In the genomic region with DNA sequence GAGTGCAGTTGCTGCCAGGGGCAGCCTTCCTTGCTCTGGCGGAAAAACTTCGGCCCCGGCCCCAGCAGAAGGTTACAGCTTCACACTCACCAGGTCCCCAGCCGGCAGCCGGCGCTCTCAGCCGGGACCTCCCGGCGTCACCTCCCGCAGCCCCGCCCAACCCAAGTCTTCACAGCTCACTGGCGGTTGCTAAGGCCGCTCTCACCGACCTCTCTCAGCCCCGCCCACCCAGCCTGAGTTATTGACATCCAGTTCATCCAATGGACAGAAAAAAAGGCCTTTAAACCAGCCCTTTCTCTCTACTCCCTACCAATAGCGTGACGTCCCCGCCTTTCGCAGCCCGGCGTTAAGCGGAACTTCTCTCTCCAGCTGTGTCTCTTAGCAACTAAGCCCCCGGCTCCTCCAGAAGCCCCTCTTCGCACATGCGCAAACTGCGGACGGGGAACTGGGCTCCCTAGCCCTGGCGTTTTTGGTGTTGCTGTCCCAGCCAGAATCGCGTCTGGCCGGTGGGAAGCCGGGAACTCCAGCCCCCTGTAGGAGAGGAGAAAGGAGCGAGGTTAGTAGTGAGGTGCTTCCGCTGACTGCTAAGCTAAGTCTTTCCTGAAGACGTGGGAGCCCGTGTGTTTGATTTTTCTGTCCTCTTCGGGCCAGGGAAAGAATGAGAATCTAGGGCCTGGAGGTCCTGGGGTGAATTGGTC, we compare ENCODE assay signal across 1 cellular context.
TF ChIP-seq lines count a peak whose summit lies in the region.

A gene (plus strand): TSS at position 376 of the 698 bp plus-strand sequence. CDS start 9,189 bp downstream, outside the sequence.

TF ChIP-seq in HepG2, 621 proteins besides CTCF, POLR2A, EP300 and RAD21 (continued from another document and continues in another):
- TF ChIP-seq, protein P1, sequence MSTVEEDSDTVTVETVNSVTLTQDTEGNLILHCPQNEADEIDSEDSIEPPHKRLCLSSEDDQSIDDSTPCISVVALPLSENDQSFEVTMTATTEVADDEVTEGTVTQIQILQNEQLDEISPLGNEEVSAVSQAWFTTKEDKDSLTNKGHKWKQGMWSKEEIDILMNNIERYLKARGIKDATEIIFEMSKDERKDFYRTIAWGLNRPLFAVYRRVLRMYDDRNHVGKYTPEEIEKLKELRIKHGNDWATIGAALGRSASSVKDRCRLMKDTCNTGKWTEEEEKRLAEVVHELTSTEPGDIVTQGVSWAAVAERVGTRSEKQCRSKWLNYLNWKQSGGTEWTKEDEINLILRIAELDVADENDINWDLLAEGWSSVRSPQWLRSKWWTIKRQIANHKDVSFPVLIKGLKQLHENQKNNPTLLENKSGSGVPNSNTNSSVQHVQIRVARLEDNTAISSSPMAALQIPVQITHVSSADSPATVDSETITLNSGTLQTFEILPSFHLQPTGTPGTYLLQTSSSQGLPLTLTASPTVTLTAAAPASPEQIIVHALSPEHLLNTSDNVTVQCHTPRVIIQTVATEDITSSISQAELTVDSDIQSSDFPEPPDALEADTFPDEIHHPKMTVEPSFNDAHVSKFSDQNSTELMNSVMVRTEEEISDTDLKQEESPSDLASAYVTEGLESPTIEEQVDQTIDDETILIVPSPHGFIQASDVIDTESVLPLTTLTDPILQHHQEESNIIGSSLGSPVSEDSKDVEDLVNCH (CRISPR knock-in tag; IDR thresholded peaks at IDR 0.05) = no peak
- TF ChIP-seq ZNF670 (CRISPR knock-in tag; IDR thresholded peaks at IDR 0.05; ENCODE audit: borderline replicate concordance) (no peak), ZNF737 (CRISPR knock-in tag; IDR thresholded peaks at IDR 0.05; ENCODE audit: borderline replicate concordance) (no peak), ZNF17 (CRISPR knock-in tag; IDR thresholded peaks at IDR 0.05) (no peak), ATRX (CRISPR knock-in tag; IDR thresholded peaks at IDR 0.05; ENCODE audit: borderline replicate concordance) (no peak), ELF4 (CRISPR knock-in tag; IDR thresholded peaks at IDR 0.05; ENCODE audit: borderline replicate concordance) (no peak), ZNF331 (CRISPR knock-in tag; IDR thresholded peaks at IDR 0.05) (no peak), SMARCE1 (IDR thresholded peaks at IDR 0.05; ENCODE audit: borderline replicate concordance) (no peak), DR1 (CRISPR knock-in tag; IDR thresholded peaks at IDR 0.05) (no peak), CBFB (CRISPR knock-in tag; IDR thresholded peaks at IDR 0.05) (no peak), NFYB (CRISPR knock-in tag; IDR thresholded peaks at IDR 0.05) (peak; percentile 95), SOX5 (CRISPR knock-in tag; IDR thresholded peaks at IDR 0.05; ENCODE audit: borderline replicate concordance) (no peak), ZNF33A (CRISPR knock-in tag; IDR thresholded peaks at IDR 0.05; ENCODE audit: borderline replicate concordance) (no peak), ZNF672 (CRISPR knock-in tag; IDR thresholded peaks at IDR 0.05) (no peak)
- TF ChIP-seq, protein P2, sequence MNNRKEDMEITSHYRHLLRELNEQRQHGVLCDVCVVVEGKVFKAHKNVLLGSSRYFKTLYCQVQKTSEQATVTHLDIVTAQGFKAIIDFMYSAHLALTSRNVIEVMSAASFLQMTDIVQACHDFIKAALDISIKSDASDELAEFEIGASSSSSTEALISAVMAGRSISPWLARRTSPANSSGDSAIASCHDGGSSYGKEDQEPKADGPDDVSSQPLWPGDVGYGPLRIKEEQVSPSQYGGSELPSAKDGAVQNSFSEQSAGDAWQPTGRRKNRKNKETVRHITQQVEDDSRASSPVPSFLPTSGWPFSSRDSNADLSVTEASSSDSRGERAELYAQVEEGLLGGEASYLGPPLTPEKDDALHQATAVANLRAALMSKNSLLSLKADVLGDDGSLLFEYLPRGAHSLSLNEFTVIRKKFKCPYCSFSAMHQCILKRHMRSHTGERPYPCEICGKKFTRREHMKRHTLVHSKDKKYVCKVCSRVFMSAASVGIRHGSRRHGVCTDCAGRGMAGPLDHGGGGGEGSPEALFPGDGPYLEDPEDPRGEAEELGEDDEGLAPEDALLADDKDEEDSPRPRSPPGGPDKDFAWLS (CRISPR knock-in tag; IDR thresholded peaks at IDR 0.05; ENCODE audit: borderline replicate concordance) = no peak
- TF ChIP-seq, protein P3, sequence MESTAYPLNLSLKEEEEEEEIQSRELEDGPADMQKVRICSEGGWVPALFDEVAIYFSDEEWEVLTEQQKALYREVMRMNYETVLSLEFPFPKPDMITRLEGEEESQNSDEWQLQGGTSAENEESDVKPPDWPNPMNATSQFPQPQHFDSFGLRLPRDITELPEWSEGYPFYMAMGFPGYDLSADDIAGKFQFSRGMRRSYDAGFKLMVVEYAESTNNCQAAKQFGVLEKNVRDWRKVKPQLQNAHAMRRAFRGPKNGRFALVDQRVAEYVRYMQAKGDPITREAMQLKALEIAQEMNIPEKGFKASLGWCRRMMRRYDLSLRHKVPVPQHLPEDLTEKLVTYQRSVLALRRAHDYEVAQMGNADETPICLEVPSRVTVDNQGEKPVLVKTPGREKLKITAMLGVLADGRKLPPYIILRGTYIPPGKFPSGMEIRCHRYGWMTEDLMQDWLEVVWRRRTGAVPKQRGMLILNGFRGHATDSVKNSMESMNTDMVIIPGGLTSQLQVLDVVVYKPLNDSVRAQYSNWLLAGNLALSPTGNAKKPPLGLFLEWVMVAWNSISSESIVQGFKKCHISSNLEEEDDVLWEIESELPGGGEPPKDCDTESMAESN (CRISPR knock-in tag; conservative IDR thresholded peaks at IDR 0.05) = no peak
- TF ChIP-seq, protein P4, sequence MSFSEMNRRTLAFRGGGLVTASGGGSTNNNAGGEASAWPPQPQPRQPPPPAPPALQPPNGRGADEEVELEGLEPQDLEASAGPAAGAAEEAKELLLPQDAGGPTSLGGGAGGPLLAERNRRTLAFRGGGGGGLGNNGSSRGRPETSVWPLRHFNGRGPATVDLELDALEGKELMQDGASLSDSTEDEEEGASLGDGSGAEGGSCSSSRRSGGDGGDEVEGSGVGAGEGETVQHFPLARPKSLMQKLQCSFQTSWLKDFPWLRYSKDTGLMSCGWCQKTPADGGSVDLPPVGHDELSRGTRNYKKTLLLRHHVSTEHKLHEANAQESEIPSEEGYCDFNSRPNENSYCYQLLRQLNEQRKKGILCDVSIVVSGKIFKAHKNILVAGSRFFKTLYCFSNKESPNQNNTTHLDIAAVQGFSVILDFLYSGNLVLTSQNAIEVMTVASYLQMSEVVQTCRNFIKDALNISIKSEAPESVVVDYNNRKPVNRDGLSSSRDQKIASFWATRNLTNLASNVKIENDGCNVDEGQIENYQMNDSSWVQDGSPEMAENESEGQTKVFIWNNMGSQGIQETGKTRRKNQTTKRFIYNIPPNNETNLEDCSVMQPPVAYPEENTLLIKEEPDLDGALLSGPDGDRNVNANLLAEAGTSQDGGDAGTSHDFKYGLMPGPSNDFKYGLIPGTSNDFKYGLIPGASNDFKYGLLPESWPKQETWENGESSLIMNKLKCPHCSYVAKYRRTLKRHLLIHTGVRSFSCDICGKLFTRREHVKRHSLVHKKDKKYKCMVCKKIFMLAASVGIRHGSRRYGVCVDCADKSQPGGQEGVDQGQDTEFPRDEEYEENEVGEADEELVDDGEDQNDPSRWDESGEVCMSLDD (CRISPR knock-in tag; IDR thresholded peaks at IDR 0.05; ENCODE audit: borderline replicate concordance) = no peak
- TF ChIP-seq, protein P5, sequence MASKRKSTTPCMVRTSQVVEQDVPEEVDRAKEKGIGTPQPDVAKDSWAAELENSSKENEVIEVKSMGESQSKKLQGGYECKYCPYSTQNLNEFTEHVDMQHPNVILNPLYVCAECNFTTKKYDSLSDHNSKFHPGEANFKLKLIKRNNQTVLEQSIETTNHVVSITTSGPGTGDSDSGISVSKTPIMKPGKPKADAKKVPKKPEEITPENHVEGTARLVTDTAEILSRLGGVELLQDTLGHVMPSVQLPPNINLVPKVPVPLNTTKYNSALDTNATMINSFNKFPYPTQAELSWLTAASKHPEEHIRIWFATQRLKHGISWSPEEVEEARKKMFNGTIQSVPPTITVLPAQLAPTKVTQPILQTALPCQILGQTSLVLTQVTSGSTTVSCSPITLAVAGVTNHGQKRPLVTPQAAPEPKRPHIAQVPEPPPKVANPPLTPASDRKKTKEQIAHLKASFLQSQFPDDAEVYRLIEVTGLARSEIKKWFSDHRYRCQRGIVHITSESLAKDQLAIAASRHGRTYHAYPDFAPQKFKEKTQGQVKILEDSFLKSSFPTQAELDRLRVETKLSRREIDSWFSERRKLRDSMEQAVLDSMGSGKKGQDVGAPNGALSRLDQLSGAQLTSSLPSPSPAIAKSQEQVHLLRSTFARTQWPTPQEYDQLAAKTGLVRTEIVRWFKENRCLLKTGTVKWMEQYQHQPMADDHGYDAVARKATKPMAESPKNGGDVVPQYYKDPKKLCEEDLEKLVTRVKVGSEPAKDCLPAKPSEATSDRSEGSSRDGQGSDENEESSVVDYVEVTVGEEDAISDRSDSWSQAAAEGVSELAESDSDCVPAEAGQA (IDR thresholded peaks at IDR 0.05; ENCODE audit: low read depth) = no peak
- TF ChIP-seq, protein P5 (CRISPR knock-in tag; IDR thresholded peaks at IDR 0.05; ENCODE audit: borderline replicate concordance) = no peak
- TF ChIP-seq, protein P6, sequence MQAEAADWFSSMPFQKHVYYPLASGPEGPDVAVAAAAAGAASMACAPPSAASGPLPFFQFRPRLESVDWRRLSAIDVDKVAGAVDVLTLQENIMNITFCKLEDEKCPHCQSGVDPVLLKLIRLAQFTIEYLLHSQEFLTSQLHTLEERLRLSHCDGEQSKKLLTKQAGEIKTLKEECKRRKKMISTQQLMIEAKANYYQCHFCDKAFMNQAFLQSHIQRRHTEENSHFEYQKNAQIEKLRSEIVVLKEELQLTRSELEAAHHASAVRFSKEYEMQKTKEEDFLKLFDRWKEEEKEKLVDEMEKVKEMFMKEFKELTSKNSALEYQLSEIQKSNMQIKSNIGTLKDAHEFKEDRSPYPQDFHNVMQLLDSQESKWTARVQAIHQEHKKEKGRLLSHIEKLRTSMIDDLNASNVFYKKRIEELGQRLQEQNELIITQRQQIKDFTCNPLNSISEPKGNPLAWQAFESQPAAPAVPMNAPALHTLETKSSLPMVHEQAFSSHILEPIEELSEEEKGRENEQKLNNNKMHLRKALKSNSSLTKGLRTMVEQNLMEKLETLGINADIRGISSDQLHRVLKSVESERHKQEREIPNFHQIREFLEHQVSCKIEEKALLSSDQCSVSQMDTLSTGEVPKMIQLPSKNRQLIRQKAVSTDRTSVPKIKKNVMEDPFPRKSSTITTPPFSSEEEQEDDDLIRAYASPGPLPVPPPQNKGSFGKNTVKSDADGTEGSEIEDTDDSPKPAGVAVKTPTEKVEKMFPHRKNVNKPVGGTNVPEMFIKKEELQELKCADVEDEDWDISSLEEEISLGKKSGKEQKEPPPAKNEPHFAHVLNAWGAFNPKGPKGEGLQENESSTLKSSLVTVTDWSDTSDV (CRISPR knock-in tag; IDR thresholded peaks at IDR 0.05) = no peak
- TF ChIP-seq, protein P7, sequence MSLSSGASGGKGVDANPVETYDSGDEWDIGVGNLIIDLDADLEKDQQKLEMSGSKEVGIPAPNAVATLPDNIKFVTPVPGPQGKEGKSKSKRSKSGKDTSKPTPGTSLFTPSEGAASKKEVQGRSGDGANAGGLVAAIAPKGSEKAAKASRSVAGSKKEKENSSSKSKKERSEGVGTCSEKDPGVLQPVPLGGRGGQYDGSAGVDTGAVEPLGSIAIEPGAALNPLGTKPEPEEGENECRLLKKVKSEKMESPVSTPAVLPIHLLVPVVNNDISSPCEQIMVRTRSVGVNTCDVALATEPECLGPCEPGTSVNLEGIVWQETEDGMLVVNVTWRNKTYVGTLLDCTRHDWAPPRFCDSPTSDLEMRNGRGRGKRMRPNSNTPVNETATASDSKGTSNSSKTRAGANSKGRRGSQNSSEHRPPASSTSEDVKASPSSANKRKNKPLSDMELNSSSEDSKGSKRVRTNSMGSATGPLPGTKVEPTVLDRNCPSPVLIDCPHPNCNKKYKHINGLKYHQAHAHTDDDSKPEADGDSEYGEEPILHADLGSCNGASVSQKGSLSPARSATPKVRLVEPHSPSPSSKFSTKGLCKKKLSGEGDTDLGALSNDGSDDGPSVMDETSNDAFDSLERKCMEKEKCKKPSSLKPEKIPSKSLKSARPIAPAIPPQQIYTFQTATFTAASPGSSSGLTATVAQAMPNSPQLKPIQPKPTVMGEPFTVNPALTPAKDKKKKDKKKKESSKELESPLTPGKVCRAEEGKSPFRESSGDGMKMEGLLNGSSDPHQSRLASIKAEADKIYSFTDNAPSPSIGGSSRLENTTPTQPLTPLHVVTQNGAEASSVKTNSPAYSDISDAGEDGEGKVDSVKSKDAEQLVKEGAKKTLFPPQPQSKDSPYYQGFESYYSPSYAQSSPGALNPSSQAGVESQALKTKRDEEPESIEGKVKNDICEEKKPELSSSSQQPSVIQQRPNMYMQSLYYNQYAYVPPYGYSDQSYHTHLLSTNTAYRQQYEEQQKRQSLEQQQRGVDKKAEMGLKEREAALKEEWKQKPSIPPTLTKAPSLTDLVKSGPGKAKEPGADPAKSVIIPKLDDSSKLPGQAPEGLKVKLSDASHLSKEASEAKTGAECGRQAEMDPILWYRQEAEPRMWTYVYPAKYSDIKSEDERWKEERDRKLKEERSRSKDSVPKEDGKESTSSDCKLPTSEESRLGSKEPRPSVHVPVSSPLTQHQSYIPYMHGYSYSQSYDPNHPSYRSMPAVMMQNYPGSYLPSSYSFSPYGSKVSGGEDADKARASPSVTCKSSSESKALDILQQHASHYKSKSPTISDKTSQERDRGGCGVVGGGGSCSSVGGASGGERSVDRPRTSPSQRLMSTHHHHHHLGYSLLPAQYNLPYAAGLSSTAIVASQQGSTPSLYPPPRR (CRISPR knock-in tag; IDR thresholded peaks at IDR 0.05; ENCODE audit: borderline replicate concordance) = no peak
